Comparison of ENCODE assay signal across 7 cellular contexts in genomic region chr2:202910250-202910649, GRCh38. TPM values are rescaled to one million over a fixed set of nuclear protein-coding genes. Genes with fewer than 3 reads are reported as not detected.
DNase-seq lines count a peak whose midpoint lies in the region; ATAC-seq and TF ChIP-seq lines count a peak whose summit lies in the region.
"Not testable (repeated sequence)": the region's sequence is repeated elsewhere in the genome, so short reads cannot be mapped to it uniquely, and the experiment has no call there.

No MANE protein-coding gene starts in this region.

- CTCF ChIA-PET in activated CD4-positive, alpha-beta T cell treated with anti-CD3 and anti-CD28 coated beads for 36 hours (lab: Charles Lee): interaction anchor here (0.7 to 1.2 kb wide), 3 partner anchors 39 to 79 kb away, joined by 3 to 9 read pairs (median 3); partner anchors contain the start of gene ICA1L

- not testable (repeated sequence) for H4K12ac ChIP-seq in trophoblast cell (ENCODE audit: low read depth, low read length)

- not testable (repeated sequence) for H3K9me3 Mint-ChIP-seq in activated CD4-positive, alpha-beta T cell treated with anti-CD3 and anti-CD28 coated beads for 36 hours (ENCODE audit: low read depth)

- peak overlapping the region; percentile 89 for H3K4ac ChIP-seq in trophoblast cell (ENCODE audit: low read depth, low read length)

- peak overlapping the region; percentile 84 for H3K4me3 Mint-ChIP-seq in activated CD4-positive, alpha-beta T cell treated with anti-CD3 and anti-CD28 coated beads for 36 hours

- not testable (repeated sequence) for H2AFZ ChIP-seq in trophoblast cell (ENCODE audit: insufficient read depth, low read length, poor library complexity)

- H3K36me3 ChIP-seq in MG63 (peaks cover 23% of the 10 kb centered on the region), esophagus muscularis mucosa (peaks cover 0 to 19% (median 4%) of the 10 kb centered on the region in 4 donors)
- not testable (repeated sequence) for H3K36me3 ChIP-seq in kidney epithelial cell (ENCODE audit: control insufficient read depth, insufficient read depth, low read length); trophoblast cell (ENCODE audit: control insufficient read depth in 1 of 2, insufficient read depth in 2 of 2, low read length in 2 of 2)

- not testable (repeated sequence) for H2BK12ac ChIP-seq in trophoblast cell (ENCODE audit: low read length)

- not testable (repeated sequence) for H3K27me3 Mint-ChIP-seq in activated CD4-positive, alpha-beta T cell treated with anti-CD3 and anti-CD28 coated beads for 36 hours

- TF ChIP-seq POLR2A in esophagus muscularis mucosa (IDR thresholded peaks at IDR 0.05; ENCODE audit: low read depth): not testable (repeated sequence)

- H3K4me3 ChIP-seq in GM08714 (ENCODE audit: low read length) (peak overlapping the region; percentile 100), MG63 (peak overlapping the region; percentile 86), astrocyte of the spinal cord (ENCODE audit: low read depth, low read length) (peak overlapping the region; percentile 90), esophagus muscularis mucosa (peak overlapping the region in 3 of 4 donors; percentile 65 to 78 (median 75)), kidney epithelial cell (ENCODE audit: low read depth, low read length) (peak overlapping the region; percentile 61)
- not testable (repeated sequence) for H3K4me3 ChIP-seq in trophoblast cell (ENCODE audit: low read depth, low read length)

- H3K9ac ChIP-seq in trophoblast cell (ENCODE audit: low read length): not testable (repeated sequence)

- H3K36me3 Mint-ChIP-seq in activated CD4-positive, alpha-beta T cell treated with anti-CD3 and anti-CD28 coated beads for 36 hours (ENCODE audit: low read depth): peaks cover 18% of the 10 kb centered on the region

- H3K79me2 ChIP-seq in trophoblast cell (ENCODE audit: control insufficient read depth, insufficient read depth, low read length, poor library complexity): not testable (repeated sequence)

- H3K9me3 ChIP-seq in MG63; esophagus muscularis mucosa; trophoblast cell (ENCODE audit: insufficient read depth, low read depth, low read length): not testable (repeated sequence)

- not testable (repeated sequence) for H2BK120ac ChIP-seq in trophoblast cell (ENCODE audit: insufficient read depth, low read length, poor library complexity)

- intact Hi-C loops in activated CD4-positive, alpha-beta T cell treated with anti-CD3 and anti-CD28 coated beads for 36 hours (cut with DNase I, micrococcal nuclease): loop anchor here (2.0 to 10.0 kb wide), 2 partner anchors 105 to 905 kb away; partner anchors contain the start of gene NBEAL1 (in 1 of the 2)
- intact Hi-C loops in esophagus muscularis mucosa (cut with DNase I): not testable (repeated sequence)

- not testable (repeated sequence) for H2BK5ac ChIP-seq in trophoblast cell (ENCODE audit: low read depth, low read length, poor library complexity)

- TF ChIP-seq CTCF in astrocyte of the spinal cord (IDR thresholded peaks at IDR 0.05; ENCODE audit: low read depth, low read length); esophagus muscularis mucosa (IDR thresholded peaks at IDR 0.05); kidney epithelial cell (IDR thresholded peaks at IDR 0.05; ENCODE audit: insufficient read depth, low read length, poor library complexity, severe bottlenecking): not testable (repeated sequence)

- not testable (repeated sequence) for TF ChIP-seq EP300 in esophagus muscularis mucosa (IDR thresholded peaks at IDR 0.05)

- ATAC-seq in activated CD4-positive, alpha-beta T cell treated with anti-CD3 and anti-CD28 coated beads for 36 hours: not testable (repeated sequence)

- not testable (repeated sequence) for H2AK5ac ChIP-seq in trophoblast cell (ENCODE audit: low read length)

- not testable (repeated sequence) for H4K91ac ChIP-seq in trophoblast cell (ENCODE audit: low read depth, low read length)

- not testable (repeated sequence) for DNase-seq in MG63; activated CD4-positive, alpha-beta T cell treated with anti-CD3 and anti-CD28 coated beads for 36 hours; astrocyte of the spinal cord (ENCODE audit: low read depth, low spot score); esophagus muscularis mucosa (ENCODE audit: extremely low spot score); kidney epithelial cell (ENCODE audit: low read depth); trophoblast cell

- 92% methylated on average over 5 of the region's 5 CpGs for WGBS in esophagus muscularis mucosa
- no CpG with 5 or more reads among the region's 5 CpGs for WGBS in trophoblast cell (ENCODE audit: extremely low coverage, insufficient coverage, insufficient read length)

- H3K27me3 ChIP-seq in MG63; esophagus muscularis mucosa; kidney epithelial cell (ENCODE audit: control insufficient read depth, insufficient read depth, low read length); trophoblast cell (ENCODE audit: insufficient read depth, low read length): not testable (repeated sequence)

- H4K8ac ChIP-seq in trophoblast cell (ENCODE audit: low read depth, low read length): not testable (repeated sequence)

- in situ Hi-C loops in astrocyte of the spinal cord (cut with HindIII; ENCODE audit: low sequenced_read_pairs): not testable (repeated sequence)

- not testable (repeated sequence) for H3K23ac ChIP-seq in trophoblast cell (ENCODE audit: low read length)

- peaks cover 30% of the 10 kb centered on the region for H3K4me1 Mint-ChIP-seq in activated CD4-positive, alpha-beta T cell treated with anti-CD3 and anti-CD28 coated beads for 36 hours

- not testable (repeated sequence) for H3K4me2 ChIP-seq in trophoblast cell (ENCODE audit: low read length)

- not testable (repeated sequence) for H3K18ac ChIP-seq in trophoblast cell (ENCODE audit: low read length)

- not testable (repeated sequence) for H3K27ac ChIP-seq in esophagus muscularis mucosa (replicated peaks in 1 of 4); trophoblast cell (ENCODE audit: low read depth, low read length)

- H3K14ac ChIP-seq in trophoblast cell (ENCODE audit: low read length): not testable (repeated sequence)

- not testable (repeated sequence) for H3K79me1 ChIP-seq in trophoblast cell (ENCODE audit: low read length)

- peak overlapping the region; percentile 25 for H3K27ac Mint-ChIP-seq in activated CD4-positive, alpha-beta T cell treated with anti-CD3 and anti-CD28 coated beads for 36 hours

- POLR2A ChIA-PET in activated CD4-positive, alpha-beta T cell treated with anti-CD3 and anti-CD28 coated beads for 36 hours (lab: Charles Lee): interaction anchor here (0.6 to 1.4 kb wide), 6 partner anchors 38 to 425 kb away, joined by 3 to 7 read pairs (median 4); partner anchors contain the start of genes CYP20A1, FAM117B and ICA1L

- H3K4me1 ChIP-seq in esophagus muscularis mucosa: peaks cover 16 to 29% (median 27%) of the 10 kb centered on the region in 4 donors
- H3K4me1 ChIP-seq in trophoblast cell (ENCODE audit: control insufficient read depth in 1 of 2, insufficient read depth in 2 of 2, low read length in 2 of 2): not testable (repeated sequence)

RNA-seq across cellular contexts. Expression of gene WDR12, which starts 1.2 kb away (rescaled TPM):
- 28.5 and 70.4 TPM in 2 replicates for total RNA-seq in MG63 (2014; rRNA removed; shearing (Covaris generic); ENCODE audit: low replicate concordance)
- 100 to 1,000 TPM in 1 of 2 experiments, 10 to 100 TPM in 1; 92.5 to 129 TPM for total RNA-seq in activated CD4-positive, alpha-beta T cell treated with anti-CD3 and anti-CD28 coated beads for 36 hours
- total RNA-seq in esophagus muscularis mucosa (10 to 100 TPM in 3 of 4 donors, 1 to 10 TPM in 1; 8.2 to 17.6 (median 12.8) TPM), kidney epithelial cell (17.5 and 28.7 TPM in 2 replicates)
- 28.5 and 29.2 TPM in 2 replicates for polyA plus RNA-seq in trophoblast cell (2013)

RNA-seq across cellular contexts. Expression of gene CARF, which starts 1.8 kb away (rescaled TPM):
- 0.82 and 0.99 TPM in 2 replicates for total RNA-seq in MG63 (2014; rRNA removed; shearing (Covaris generic); ENCODE audit: low replicate concordance)
- 1 to 10 TPM; 6.2 to 9.0 TPM for total RNA-seq in activated CD4-positive, alpha-beta T cell treated with anti-CD3 and anti-CD28 coated beads for 36 hours
- total RNA-seq in esophagus muscularis mucosa: 10 to 100 TPM in 3 of 4 donors, 1 to 10 TPM in 1; 8.0 to 16.6 (median 12.8) TPM
- total RNA-seq in kidney epithelial cell: 4.4 and 4.7 TPM in 2 replicates
- polyA plus RNA-seq in trophoblast cell (2013): 2.9 and 3.0 TPM in 2 replicates

RNA-seq across cellular contexts. Expression of gene ICA1L, which starts 38.7 kb away (rescaled TPM):
- total RNA-seq in MG63 (2014; rRNA removed; shearing (Covaris generic); ENCODE audit: low replicate concordance): 3.3 and 4.1 TPM in 2 replicates
- total RNA-seq in activated CD4-positive, alpha-beta T cell treated with anti-CD3 and anti-CD28 coated beads for 36 hours: 1 to 10 TPM; 7.5 to 8.2 TPM
- 10 to 100 TPM in 2 of 4 donors, 1 to 10 TPM in 2; 9.6 to 14.4 (median 11.8) TPM for total RNA-seq in esophagus muscularis mucosa
- total RNA-seq in kidney epithelial cell: 7.3 and 7.6 TPM in 2 replicates
- 0.83 and 0.85 TPM in 2 replicates for polyA plus RNA-seq in trophoblast cell (2013)
